ENCODE assay signal across 1 cellular context in the genomic region with DNA sequence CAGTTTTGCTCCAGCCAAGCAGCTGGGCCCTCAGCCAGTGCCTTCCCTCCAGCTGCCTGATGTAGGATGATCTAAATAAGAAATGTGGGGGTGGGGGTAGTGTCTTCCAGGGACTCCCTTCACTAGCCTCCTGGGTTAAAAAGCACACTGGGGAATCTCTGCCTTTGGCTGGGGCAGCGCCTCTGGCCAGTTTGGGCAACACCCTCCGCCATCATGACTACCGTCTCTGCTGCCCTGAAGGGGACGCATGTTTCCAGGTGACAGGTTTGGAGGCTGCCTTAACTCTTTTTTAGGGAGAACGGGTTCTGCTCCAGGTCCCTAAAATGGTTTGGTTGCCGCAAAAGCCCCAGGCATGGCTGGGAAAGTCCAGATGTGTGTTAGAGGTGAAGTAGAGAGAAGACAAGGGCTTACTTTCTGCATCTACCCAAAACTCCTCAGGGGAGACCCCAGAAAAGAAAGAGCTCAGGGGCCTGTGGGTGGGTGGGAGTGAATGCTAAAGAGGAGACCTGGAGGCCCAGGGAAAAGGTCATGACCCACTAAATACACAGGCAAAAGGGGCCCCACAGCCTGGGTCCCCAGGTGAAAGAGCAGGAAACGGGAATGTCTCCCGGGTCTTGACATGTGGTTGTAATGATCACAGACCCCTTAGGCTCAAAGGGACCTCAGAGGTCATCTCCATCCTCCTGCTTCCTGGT.
TF ChIP-seq lines count a peak whose summit lies in the region.

No MANE protein-coding gene starts in this region.

TF ChIP-seq in HepG2, 621 proteins besides CTCF, POLR2A, EP300 and RAD21 (continued from another document):
- TF ChIP-seq, protein P1, sequence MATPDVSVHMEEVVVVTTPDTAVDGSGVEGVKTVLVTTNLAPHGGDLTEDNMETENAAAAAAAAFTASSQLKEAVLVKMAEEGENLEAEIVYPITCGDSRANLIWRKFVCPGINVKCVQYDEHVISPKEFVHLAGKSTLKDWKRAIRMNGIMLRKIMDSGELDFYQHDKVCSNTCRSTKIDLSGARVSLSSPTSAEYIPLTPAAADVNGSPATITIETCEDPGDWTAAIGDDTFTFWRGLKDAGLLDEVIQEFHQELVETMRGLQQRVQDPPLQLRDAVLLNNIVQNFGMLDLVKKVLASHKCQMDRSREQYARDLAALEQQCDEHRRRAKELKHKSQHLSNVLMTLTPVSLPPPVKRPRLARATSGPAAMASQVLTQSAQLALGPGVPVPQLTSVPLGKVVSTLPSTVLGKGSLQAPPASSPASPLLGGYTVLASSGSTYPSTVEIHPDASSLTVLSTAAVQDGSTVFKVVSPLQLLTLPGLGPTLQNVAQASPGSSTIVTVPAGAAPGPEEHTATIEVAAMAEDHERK (CRISPR knock-in tag; IDR thresholded peaks at IDR 0.05; ENCODE audit: low read depth) = no peak
- TF ChIP-seq CC2D1A (CRISPR knock-in tag; IDR thresholded peaks at IDR 0.05) (no peak), TCF7L2 (IDR thresholded peaks at IDR 0.05; ENCODE audit: low read depth, low read length) (no peak), HNRNPK (IDR thresholded peaks at IDR 0.05; ENCODE audit: low read depth, low read length, poor library complexity, severe bottlenecking) (no peak), ZNF550 (CRISPR knock-in tag; IDR thresholded peaks at IDR 0.05; ENCODE audit: borderline replicate concordance) (no peak), ZNF546 (CRISPR knock-in tag; conservative IDR thresholded peaks at IDR 0.05) (no peak), ZSCAN20 (CRISPR knock-in tag; IDR thresholded peaks at IDR 0.05; ENCODE audit: borderline replicate concordance) (no peak), ZNF629 (CRISPR knock-in tag; conservative IDR thresholded peaks at IDR 0.05) (no peak), ZNF235 (CRISPR knock-in tag; IDR thresholded peaks at IDR 0.05; ENCODE audit: borderline replicate concordance) (no peak), DNMT3B (CRISPR knock-in tag; conservative IDR thresholded peaks at IDR 0.05) (no peak), RFX1 (IDR thresholded peaks at IDR 0.05) (no peak)
- TF ChIP-seq, protein P2, sequence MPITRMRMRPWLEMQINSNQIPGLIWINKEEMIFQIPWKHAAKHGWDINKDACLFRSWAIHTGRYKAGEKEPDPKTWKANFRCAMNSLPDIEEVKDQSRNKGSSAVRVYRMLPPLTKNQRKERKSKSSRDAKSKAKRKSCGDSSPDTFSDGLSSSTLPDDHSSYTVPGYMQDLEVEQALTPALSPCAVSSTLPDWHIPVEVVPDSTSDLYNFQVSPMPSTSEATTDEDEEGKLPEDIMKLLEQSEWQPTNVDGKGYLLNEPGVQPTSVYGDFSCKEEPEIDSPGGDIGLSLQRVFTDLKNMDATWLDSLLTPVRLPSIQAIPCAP (CRISPR knock-in tag; IDR thresholded peaks at IDR 0.05; ENCODE audit: low read depth) = no peak
- TF ChIP-seq, protein P3, sequence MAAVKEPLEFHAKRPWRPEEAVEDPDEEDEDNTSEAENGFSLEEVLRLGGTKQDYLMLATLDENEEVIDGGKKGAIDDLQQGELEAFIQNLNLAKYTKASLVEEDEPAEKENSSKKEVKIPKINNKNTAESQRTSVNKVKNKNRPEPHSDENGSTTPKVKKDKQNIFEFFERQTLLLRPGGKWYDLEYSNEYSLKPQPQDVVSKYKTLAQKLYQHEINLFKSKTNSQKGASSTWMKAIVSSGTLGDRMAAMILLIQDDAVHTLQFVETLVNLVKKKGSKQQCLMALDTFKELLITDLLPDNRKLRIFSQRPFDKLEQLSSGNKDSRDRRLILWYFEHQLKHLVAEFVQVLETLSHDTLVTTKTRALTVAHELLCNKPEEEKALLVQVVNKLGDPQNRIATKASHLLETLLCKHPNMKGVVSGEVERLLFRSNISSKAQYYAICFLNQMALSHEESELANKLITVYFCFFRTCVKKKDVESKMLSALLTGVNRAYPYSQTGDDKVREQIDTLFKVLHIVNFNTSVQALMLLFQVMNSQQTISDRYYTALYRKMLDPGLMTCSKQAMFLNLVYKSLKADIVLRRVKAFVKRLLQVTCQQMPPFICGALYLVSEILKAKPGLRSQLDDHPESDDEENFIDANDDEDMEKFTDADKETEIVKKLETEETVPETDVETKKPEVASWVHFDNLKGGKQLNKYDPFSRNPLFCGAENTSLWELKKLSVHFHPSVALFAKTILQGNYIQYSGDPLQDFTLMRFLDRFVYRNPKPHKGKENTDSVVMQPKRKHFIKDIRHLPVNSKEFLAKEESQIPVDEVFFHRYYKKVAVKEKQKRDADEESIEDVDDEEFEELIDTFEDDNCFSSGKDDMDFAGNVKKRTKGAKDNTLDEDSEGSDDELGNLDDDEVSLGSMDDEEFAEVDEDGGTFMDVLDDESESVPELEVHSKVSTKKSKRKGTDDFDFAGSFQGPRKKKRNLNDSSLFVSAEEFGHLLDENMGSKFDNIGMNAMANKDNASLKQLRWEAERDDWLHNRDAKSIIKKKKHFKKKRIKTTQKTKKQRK (IDR thresholded peaks at IDR 0.05; ENCODE audit: low read length) = no peak
- TF ChIP-seq, protein P4, sequence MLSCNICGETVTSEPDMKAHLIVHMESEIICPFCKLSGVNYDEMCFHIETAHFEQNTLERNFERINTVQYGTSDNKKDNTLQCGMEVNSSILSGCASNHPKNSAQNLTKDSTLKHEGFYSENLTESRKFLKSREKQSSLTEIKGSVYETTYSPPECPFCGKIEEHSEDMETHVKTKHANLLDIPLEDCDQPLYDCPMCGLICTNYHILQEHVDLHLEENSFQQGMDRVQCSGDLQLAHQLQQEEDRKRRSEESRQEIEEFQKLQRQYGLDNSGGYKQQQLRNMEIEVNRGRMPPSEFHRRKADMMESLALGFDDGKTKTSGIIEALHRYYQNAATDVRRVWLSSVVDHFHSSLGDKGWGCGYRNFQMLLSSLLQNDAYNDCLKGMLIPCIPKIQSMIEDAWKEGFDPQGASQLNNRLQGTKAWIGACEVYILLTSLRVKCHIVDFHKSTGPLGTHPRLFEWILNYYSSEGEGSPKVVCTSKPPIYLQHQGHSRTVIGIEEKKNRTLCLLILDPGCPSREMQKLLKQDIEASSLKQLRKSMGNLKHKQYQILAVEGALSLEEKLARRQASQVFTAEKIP (CRISPR knock-in tag; IDR thresholded peaks at IDR 0.05; ENCODE audit: borderline replicate concordance) = no peak
